In genomic region chr3:42118762-42119361, GRCh38 we compare ENCODE assay signal across 8 cellular contexts. TPM values are rescaled to one million over a fixed set of nuclear protein-coding genes. Genes with fewer than 3 reads are reported as not detected.
DNase-seq lines count a peak whose midpoint lies in the region; ATAC-seq and TF ChIP-seq lines count a peak whose summit lies in the region.

No MANE protein-coding gene starts in this region.

- H2AFZ ChIP-seq in SK-N-SH (ENCODE audit: low read depth), result no peak overlapping the region
- no peak overlapping the region for H2AFZ ChIP-seq in trophoblast cell (ENCODE audit: insufficient read depth, low read length, poor library complexity)

- POLR2A ChIA-PET in SK-N-SH (lab: Yijun Ruan, JAX), result no interaction called here

- H3K27ac ChIP-seq in SK-N-SH (ENCODE audit: low read depth in 2 of 2, low read length in 1 of 2), result no peak overlapping the region
- no peak overlapping the region for H3K27ac ChIP-seq in trophoblast cell (ENCODE audit: low read depth, low read length)
- H3K27ac ChIP-seq in vagina, result no peak overlapping the region

- intact Hi-C loops in vagina (cut with DNase I), result no loop called here

- TF ChIP-seq EP300 in SK-N-SH (IDR thresholded peaks at IDR 0.05; ENCODE audit: borderline replicate concordance in 1 of 2, low read depth in 1 of 2, low read length in 1 of 2), result no peak

- no peak overlapping the region for H3K4ac ChIP-seq in trophoblast cell (ENCODE audit: low read depth, low read length)

- H3K9ac ChIP-seq in SK-N-SH (no peak overlapping the region), trophoblast cell (ENCODE audit: low read length) (no peak overlapping the region)

- peaks cover 8% of the 10 kb centered on the region for H3K79me1 ChIP-seq in trophoblast cell (ENCODE audit: low read length)

- no peak overlapping the region for H3K23ac ChIP-seq in trophoblast cell (ENCODE audit: low read length)

- no peaks in the 10 kb centered on the region for H4K20me1 ChIP-seq in SK-N-SH (ENCODE audit: insufficient read depth)

- no peak overlapping the region for H3K18ac ChIP-seq in trophoblast cell (ENCODE audit: low read length)

- H4K12ac ChIP-seq in trophoblast cell (ENCODE audit: low read depth, low read length), result no peak overlapping the region

- no peak overlapping the region for H2BK120ac ChIP-seq in trophoblast cell (ENCODE audit: insufficient read depth, low read length, poor library complexity)

- peak; percentile 47 for TF ChIP-seq CTCF in SK-N-SH (IDR thresholded peaks at IDR 0.05)
- TF ChIP-seq CTCF in fibroblast of the aortic adventitia (IDR thresholded peaks at IDR 0.05; ENCODE audit: insufficient read depth, low read length), result peak; percentile 33
- TF ChIP-seq CTCF in vagina (IDR thresholded peaks at IDR 0.05), result no peak

- no peaks in the 10 kb centered on the region for H3K27me3 ChIP-seq in SK-N-SH (ENCODE audit: insufficient read depth)
- no peaks in the 10 kb centered on the region for H3K27me3 ChIP-seq in trophoblast cell (ENCODE audit: insufficient read depth, low read length)
- H3K27me3 ChIP-seq in vagina, result no peaks in the 10 kb centered on the region

- H3K9me3 ChIP-seq in SK-N-SH (no peaks in the 10 kb centered on the region), trophoblast cell (ENCODE audit: insufficient read depth, low read depth, low read length) (no peaks in the 10 kb centered on the region), vagina (no peaks in the 10 kb centered on the region)

- H3K36me3 ChIP-seq in SK-N-SH (replicated peaks in 1 of 2; ENCODE audit: control insufficient read depth in 1 of 2, insufficient read depth in 2 of 2, low read length in 1 of 2) (no peaks in the 10 kb centered on the region), trophoblast cell (ENCODE audit: control insufficient read depth in 1 of 2, insufficient read depth in 2 of 2, low read length in 2 of 2) (no peaks in the 10 kb centered on the region), vagina (no peaks in the 10 kb centered on the region)

- 59% methylated on average over 2 of the region's 2 CpGs for WGBS in SK-N-SH (ENCODE audit: low lambda C conversion rate)
- no CpG with 5 or more reads among the region's 2 CpGs for WGBS in trophoblast cell (ENCODE audit: extremely low coverage, insufficient coverage, insufficient read length)

- H3F3A ChIP-seq in SK-N-SH (replicated peaks; ENCODE audit: insufficient read depth), result no peaks in the 10 kb centered on the region

- no peak overlapping the region for H2BK5ac ChIP-seq in trophoblast cell (ENCODE audit: low read depth, low read length, poor library complexity)

- no peak overlapping the region for H4K8ac ChIP-seq in trophoblast cell (ENCODE audit: low read depth, low read length)

- no peak overlapping the region for H2BK12ac ChIP-seq in trophoblast cell (ENCODE audit: low read length)

- H3K79me2 ChIP-seq in SK-N-SH (ENCODE audit: insufficient read depth) (no peaks in the 10 kb centered on the region), trophoblast cell (ENCODE audit: control insufficient read depth, insufficient read depth, low read length, poor library complexity) (peaks cover 4% of the 10 kb centered on the region)

- TF ChIP-seq RAD21 in SK-N-SH (IDR thresholded peaks at IDR 0.05; ENCODE audit: low read length), result peak; percentile 87

- ATAC-seq in GM21381 (IDR thresholded peaks at IDR 0.05; ENCODE audit: unreplicated experiment), result peak; percentile 60
- ATAC-seq in HG03571 (IDR thresholded peaks at IDR 0.05; ENCODE audit: unreplicated experiment), result peak; percentile 59

- no peak overlapping the region for H2AK5ac ChIP-seq in trophoblast cell (ENCODE audit: low read length)

- H3K4me1 ChIP-seq in SK-N-SH (ENCODE audit: control insufficient read depth in 1 of 2, insufficient read depth in 2 of 2, low read depth in 1 of 2, low read length in 1 of 2) (peaks cover 2 to 8% of the 10 kb centered on the region in 2 experiments; a peak in 3 of 4 replicates), trophoblast cell (ENCODE audit: control insufficient read depth in 1 of 2, insufficient read depth in 2 of 2, low read length in 2 of 2) (peaks cover 19 to 39% of the 10 kb centered on the region in 2 experiments), vagina (peaks cover 70% of the 10 kb centered on the region)

- H3K9me2 ChIP-seq in SK-N-SH, result no peaks in the 10 kb centered on the region

- no peak overlapping the region for H3K14ac ChIP-seq in trophoblast cell (ENCODE audit: low read length)

- H3K4me2 ChIP-seq in SK-N-SH, result no peak overlapping the region
- H3K4me2 ChIP-seq in trophoblast cell (ENCODE audit: low read length), result no peak overlapping the region

- no peak overlapping the region for H4K91ac ChIP-seq in trophoblast cell (ENCODE audit: low read depth, low read length)

- DNase-seq in NCI-H1694 (lab: John Stamatoyannopoulos, UW) (peak; percentile 8), NCI-H1694 treated with DMSO at 0.1 percent for 48 hours (lab: John Stamatoyannopoulos, UW) (no peak), SK-N-SH (peak; percentile 80), fibroblast of the aortic adventitia (ENCODE audit: low read depth) (peak; percentile 43), trophoblast cell (peak; percentile 49 to 69), vagina (ENCODE audit: extremely low spot score in 2 of 2) (no peak)

- CTCF ChIA-PET in SK-N-SH (lab: Yijun Ruan, JAX), result interaction anchor here (0.7 to 9.5 kb wide), 23 partner anchors 9 to 325 kb away, joined by 3 to 261 read pairs (median 4); no protein-coding TSS in a partner anchor

- H3K4me3 ChIP-seq in SK-N-SH (ENCODE audit: low read depth in 2 of 2, low read length in 1 of 2), result no peak overlapping the region
- no peak overlapping the region for H3K4me3 ChIP-seq in fibroblast of the aortic adventitia (ENCODE audit: low read depth, low read length)
- no peak overlapping the region for H3K4me3 ChIP-seq in trophoblast cell (ENCODE audit: low read depth, low read length)
- H3K4me3 ChIP-seq in vagina, result no peak overlapping the region

- TF ChIP-seq POLR2A in vagina (IDR thresholded peaks at IDR 0.05), result no peak

TF ChIP-seq in SK-N-SH, 30 proteins besides CTCF, POLR2A, EP300 and RAD21:
- TF ChIP-seq MXI1 (IDR thresholded peaks at IDR 0.05; ENCODE audit: low read depth, low read length) (0 out of 2 replicates have a peak, but pooled peaks have one; percentile 41), FOXJ3 (CRISPR knock-in tag; IDR thresholded peaks at IDR 0.05) (no peak), SMC3 (IDR thresholded peaks at IDR 0.05; ENCODE audit: low read depth, low read length) (peak; percentile 80), USF1 (IDR thresholded peaks at IDR 0.05; ENCODE audit: borderline replicate concordance, low read depth) (no peak), GABPA (IDR thresholded peaks at IDR 0.05; ENCODE audit: low read depth) (no peak)
TF ChIP-seq in SK-N-SH: peak in this region for 2.

RNA-seq across cellular contexts. Expression of gene TRAK1, which starts 27.7 kb away (rescaled TPM):
- polyA plus RNA-seq in SK-N-SH (2012; rRNA removed), result 11.5 and 12.5 TPM in 2 replicates
- 10.7 and 13.8 TPM in 2 replicates for polyA plus RNA-seq in SK-N-SH (2012; cell fraction: cytosol; rRNA removed)
- polyA plus RNA-seq in SK-N-SH (2012; cell fraction: nucleus; rRNA removed), result 12.5 and 13.9 TPM in 2 replicates
- total RNA-seq in fibroblast of the aortic adventitia (ENCODE audit: low replicate concordance) (23.2 and 51.6 TPM in 2 replicates), vagina (36.8 TPM)
- 43.4 and 43.5 TPM in 2 replicates for polyA plus RNA-seq in trophoblast cell (2013)

Comparison
In these comparisons a context has a peak if more than half of its experiments do, and no peak if none do; other contexts are left out.
1. DNase-seq: peak in NCI-H1694 (single experiment), SK-N-SH (single experiment), fibroblast of the aortic adventitia (single experiment) and trophoblast cell (2 of 2); none in NCI-H1694 treated with DMSO at 0.1 percent for 48 hours (single experiment) and vagina (0 of 2).
2. CTCF ChIP-seq: peak in SK-N-SH (single experiment) and fibroblast of the aortic adventitia (single experiment); none in vagina (0 of 3).